ENCODE assay signal across 8 cellular contexts in genomic region chr16:55842369-55843104, GRCh38. TPM values are rescaled to one million over a fixed set of nuclear protein-coding genes. Genes with fewer than 3 reads are reported as not detected.
DNase-seq lines count a peak whose midpoint lies in the region; ATAC-seq, FAIRE-seq and TF ChIP-seq lines count a peak whose summit lies in the region.

No MANE protein-coding gene starts in this region.

- no peak overlapping the region for H3K27ac Mint-ChIP-seq in activated naive CD8-positive, alpha-beta T cell treated with anti-CD3 and anti-CD28 coated beads, Interleukin-2, amount 50 U/mL, for 24 hours
- H3K27ac Mint-ChIP-seq in activated naive CD8-positive, alpha-beta T cell treated with anti-CD3 and anti-CD28 coated beads for 36 hours, result no peak overlapping the region
- H3K27ac Mint-ChIP-seq in effector memory CD8-positive, alpha-beta T cell, result no peak overlapping the region

- ATAC-seq in activated naive CD8-positive, alpha-beta T cell treated with anti-CD3 and anti-CD28 coated beads, Interleukin-2, amount 50 U/mL, for 24 hours, result peak; percentile 43
- peak; percentile 51 for ATAC-seq in effector memory CD8-positive, alpha-beta T cell (replicated peaks)
- ATAC-seq in GM21529 (IDR thresholded peaks at IDR 0.05; ENCODE audit: unreplicated experiment) (no peak), HG02588 (IDR thresholded peaks at IDR 0.05; ENCODE audit: unreplicated experiment) (no peak)

- peaks cover 18% of the 10 kb centered on the region for H3K27me3 Mint-ChIP-seq in activated naive CD8-positive, alpha-beta T cell treated with anti-CD3 and anti-CD28 coated beads, Interleukin-2, amount 50 U/mL, for 24 hours
- H3K27me3 Mint-ChIP-seq in activated naive CD8-positive, alpha-beta T cell treated with anti-CD3 and anti-CD28 coated beads for 36 hours, result peaks cover 28% of the 10 kb centered on the region
- H3K27me3 Mint-ChIP-seq in effector memory CD8-positive, alpha-beta T cell, result peaks cover 15 to 30% of the 10 kb centered on the region in 2 donors

- H3K9me3 Mint-ChIP-seq in activated naive CD8-positive, alpha-beta T cell treated with anti-CD3 and anti-CD28 coated beads, Interleukin-2, amount 50 U/mL, for 24 hours, result no peaks in the 10 kb centered on the region
- no peaks in the 10 kb centered on the region for H3K9me3 Mint-ChIP-seq in activated naive CD8-positive, alpha-beta T cell treated with anti-CD3 and anti-CD28 coated beads for 36 hours
- H3K9me3 Mint-ChIP-seq in effector memory CD8-positive, alpha-beta T cell, result no peaks in the 10 kb centered on the region

- H3K27ac ChIP-seq in HL-60 (replicated peaks) (no peak overlapping the region), mesenchymal stem cell (ENCODE audit: low read length, poor library complexity, severe bottlenecking) (no peak overlapping the region)

- no peak overlapping the region for H3K4me3 Mint-ChIP-seq in activated naive CD8-positive, alpha-beta T cell treated with anti-CD3 and anti-CD28 coated beads, Interleukin-2, amount 50 U/mL, for 24 hours
- no peak overlapping the region for H3K4me3 Mint-ChIP-seq in activated naive CD8-positive, alpha-beta T cell treated with anti-CD3 and anti-CD28 coated beads for 36 hours
- H3K4me3 Mint-ChIP-seq in effector memory CD8-positive, alpha-beta T cell, result no peak overlapping the region

- TF ChIP-seq CTCF in HL-60 (IDR thresholded peaks at IDR 0.05; ENCODE audit: insufficient read depth, low read length), result peak; percentile 43

- no peak overlapping the region for H2BK120ac ChIP-seq in mesenchymal stem cell (ENCODE audit: low read depth, low read length)

- H2AK5ac ChIP-seq in mesenchymal stem cell (ENCODE audit: low read length, severe bottlenecking), result no peak overlapping the region

- H3K27me3 ChIP-seq in HL-60 (ENCODE audit: insufficient read depth, poor library complexity, severe bottlenecking) (peaks cover 3% of the 10 kb centered on the region), mesenchymal stem cell (ENCODE audit: control insufficient read depth in 1 of 2, insufficient read depth in 1 of 2, low read length in 2 of 2) (peaks cover 4 to 20% of the 10 kb centered on the region in 2 experiments)

- no peaks in the 10 kb centered on the region for H3K36me3 Mint-ChIP-seq in activated naive CD8-positive, alpha-beta T cell treated with anti-CD3 and anti-CD28 coated beads, Interleukin-2, amount 50 U/mL, for 24 hours (ENCODE audit: low read depth)
- no peaks in the 10 kb centered on the region for H3K36me3 Mint-ChIP-seq in activated naive CD8-positive, alpha-beta T cell treated with anti-CD3 and anti-CD28 coated beads for 36 hours
- H3K36me3 Mint-ChIP-seq in effector memory CD8-positive, alpha-beta T cell (ENCODE audit: insufficient read depth), result no peaks in the 10 kb centered on the region

- FAIRE-seq in RCC 7860 (lab: Jason Lieb, UNC), result peak; percentile 18

- H2BK15ac ChIP-seq in mesenchymal stem cell (ENCODE audit: low read depth, poor library complexity, severe bottlenecking), result no peak overlapping the region

- H3K4me2 ChIP-seq in mesenchymal stem cell (ENCODE audit: low read length, poor library complexity, severe bottlenecking), result no peak overlapping the region

- no peak overlapping the region for H3K4me3 ChIP-seq in HL-60 (replicated peaks; ENCODE audit: insufficient read depth, low read length)
- H3K4me3 ChIP-seq in mesenchymal stem cell (ENCODE audit: insufficient read depth in 1 of 2, low read depth in 1 of 2, low read length in 2 of 2), result no peak overlapping the region

- no peaks in the 10 kb centered on the region for H3K79me1 ChIP-seq in mesenchymal stem cell (replicated peaks; ENCODE audit: low read length, poor library complexity, severe bottlenecking)

- no peak overlapping the region for H2BK5ac ChIP-seq in mesenchymal stem cell (ENCODE audit: low read depth, low read length, poor library complexity, severe bottlenecking)

- WGBS in mesenchymal stem cell, result 46% methylated on average over 11 of the region's 11 CpGs

- peak; percentile 7 for DNase-seq in activated naive CD8-positive, alpha-beta T cell treated with anti-CD3 and anti-CD28 coated beads, Interleukin-2, amount 50 U/mL, for 24 hours
- DNase-seq in activated naive CD8-positive, alpha-beta T cell treated with anti-CD3 and anti-CD28 coated beads for 36 hours, result no peak
- DNase-seq in HL-60 (ENCODE audit: low read depth in 1 of 2, low spot score in 1 of 2) (peak in 1 of 2 experiments; percentile 52), RCC 7860 (ENCODE audit: low spot score) (peak; percentile 31), mesenchymal stem cell (peak; percentile 45)
- peak; percentile 25 to 35 (median 29) for DNase-seq in effector memory CD8-positive, alpha-beta T cell

- no peak overlapping the region for H3K14ac ChIP-seq in mesenchymal stem cell (ENCODE audit: low read length in 2 of 2)

- no peak overlapping the region for H2AFZ ChIP-seq in mesenchymal stem cell (ENCODE audit: low read depth, low read length)

- no peak overlapping the region for H3K23ac ChIP-seq in mesenchymal stem cell (ENCODE audit: low read length in 2 of 2)

- H2BK12ac ChIP-seq in mesenchymal stem cell (ENCODE audit: low read length in 2 of 2), result no peak overlapping the region

- no peaks in the 10 kb centered on the region for H3K9me3 ChIP-seq in mesenchymal stem cell (ENCODE audit: control insufficient read depth, low read length)

- no peaks in the 10 kb centered on the region for H3K4me1 Mint-ChIP-seq in activated naive CD8-positive, alpha-beta T cell treated with anti-CD3 and anti-CD28 coated beads, Interleukin-2, amount 50 U/mL, for 24 hours
- H3K4me1 Mint-ChIP-seq in activated naive CD8-positive, alpha-beta T cell treated with anti-CD3 and anti-CD28 coated beads for 36 hours, result no peaks in the 10 kb centered on the region
- peaks cover 6 to 7% of the 10 kb centered on the region in 2 donors for H3K4me1 Mint-ChIP-seq in effector memory CD8-positive, alpha-beta T cell (ENCODE audit: low read depth in 2 of 2)

- no peak overlapping the region for H3K18ac ChIP-seq in mesenchymal stem cell (ENCODE audit: low read depth in 1 of 2, low read length in 2 of 2)

- H3K4me1 ChIP-seq in mesenchymal stem cell (ENCODE audit: control insufficient read depth, insufficient read depth, low read depth, low read length), result no peaks in the 10 kb centered on the region

- H4K8ac ChIP-seq in mesenchymal stem cell (ENCODE audit: low read length), result no peak overlapping the region

- no peak overlapping the region for H3K4ac ChIP-seq in mesenchymal stem cell (ENCODE audit: low read depth in 1 of 2, low read length in 2 of 2)

- no peak overlapping the region for H3K9ac ChIP-seq in mesenchymal stem cell (ENCODE audit: low read length)

- H4K91ac ChIP-seq in mesenchymal stem cell (ENCODE audit: low read length), result no peak overlapping the region

- H3K36me3 ChIP-seq in mesenchymal stem cell (ENCODE audit: control insufficient read depth in 1 of 2, insufficient read depth in 2 of 2, low read depth in 1 of 2, low read length in 2 of 2), result no peaks in the 10 kb centered on the region

RNA-seq across cellular contexts. Expression of gene CES1, which starts 9.6 kb away (rescaled TPM):
- total RNA-seq in activated naive CD8-positive, alpha-beta T cell treated with anti-CD3 and anti-CD28 coated beads for 36 hours, result not detected
- polyA plus RNA-seq in mesenchymal stem cell (2013, experiment 1 of 2), result 7.0 TPM
- polyA plus RNA-seq in mesenchymal stem cell (2013, experiment 2 of 2), result 6.7 TPM

RNA-seq across cellular contexts. Expression of gene CES5A, which starts 32.6 kb away (rescaled TPM):
- total RNA-seq in activated naive CD8-positive, alpha-beta T cell treated with anti-CD3 and anti-CD28 coated beads for 36 hours, result not detected
- polyA plus RNA-seq in mesenchymal stem cell (2013, experiment 1 of 2), result not detected
- not detected for polyA plus RNA-seq in mesenchymal stem cell (2013, experiment 2 of 2)

Comparison
In these comparisons a context has a peak if more than half of its experiments do, and no peak if none do; other contexts are left out.
1. ATAC-seq: peak in activated naive CD8-positive, alpha-beta T cell treated with anti-CD3 and anti-CD28 coated beads, Interleukin-2, amount 50 U/mL, for 24 hours (single experiment) and effector memory CD8-positive, alpha-beta T cell (single experiment); none in GM21529 (single experiment) and HG02588 (single experiment).